7 cellular contexts compared by ENCODE assay signal in the genomic region with DNA sequence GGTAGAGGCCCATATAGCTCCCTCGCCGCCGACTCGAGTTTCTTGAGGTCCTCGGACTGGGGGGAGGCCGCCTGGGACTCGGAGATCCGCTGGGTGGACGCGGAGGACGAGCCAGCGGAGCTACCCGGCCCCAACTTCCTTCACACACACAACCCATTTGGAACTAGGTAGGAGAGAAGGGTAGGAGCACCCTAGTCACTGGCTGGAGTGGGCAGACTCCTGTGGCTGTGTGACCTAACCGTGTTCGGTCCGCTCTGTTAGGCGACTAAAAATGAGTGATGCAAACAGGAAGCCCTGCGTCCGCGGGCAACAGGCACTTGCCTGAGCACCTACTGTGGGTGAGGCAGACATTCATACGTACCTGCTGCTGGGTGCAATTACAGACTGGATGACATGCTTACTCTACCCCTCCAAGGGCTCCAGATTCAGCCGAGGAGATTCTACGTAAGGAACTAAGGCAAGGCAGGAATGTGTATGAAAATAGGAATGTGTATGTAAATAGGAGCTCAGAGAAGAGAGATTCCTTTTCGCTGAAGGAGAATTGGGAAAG. TPM values are rescaled to one million over a fixed set of nuclear protein-coding genes. Genes with fewer than 3 reads are reported as not detected.
A peak's percentile ranks its signal among the peaks of the same experiment; 100 is the strongest.
DNase-seq lines count a peak whose midpoint lies in the region; TF ChIP-seq lines count a peak whose summit lies in the region.

No MANE protein-coding gene starts in this region.

- H3K4me3 Mint-ChIP-seq in dendritic cell treated with granulocyte-macrophage colony-stimulating factor and Interleukin-4, amounts not matched to agents 40 ng/mL and 50 ng/mL, for 4 days: peak overlapping the region; percentile 90

- no peaks in the 10 kb centered on the region for H3K9me3 ChIP-seq in stomach smooth muscle (ENCODE audit: control insufficient read depth in 2 of 2, low read length in 2 of 2)

- H3K4me3 ChIP-seq in LNCaP clone FGC (ENCODE audit: low read depth, low read length) (peak overlapping the region; percentile 93), stomach smooth muscle (ENCODE audit: low read length in 2 of 2) (peak overlapping the region; percentile 90 to 91)

- intact Hi-C loops in dendritic cell treated with granulocyte-macrophage colony-stimulating factor and Interleukin-4, amounts not matched to agents 40 ng/mL and 50 ng/mL, for 4 days (cut with micrococcal nuclease): loop anchor here (10.0 kb wide), 1 partner anchor 431 kb away; a partner anchor contains a TSS

- DNase-seq in GDM1 (lab: John Stamatoyannopoulos, UW): peak; percentile 44
- DNase-seq in LNCaP clone FGC (ENCODE audit: low read depth): no peak
- DNase-seq in mucosa of gallbladder (ENCODE audit: low spot score): peak; percentile 40
- no peak for DNase-seq in GOT3 (lab: John Stamatoyannopoulos, UW)

- no peak for TF ChIP-seq CTCF in LNCaP clone FGC (IDR thresholded peaks at IDR 0.05; ENCODE audit: control insufficient read depth, extremely low read depth, insufficient read depth)
- TF ChIP-seq CTCF in VCaP (conservative IDR thresholded peaks at IDR 0.05): no peak

- no peaks in the 10 kb centered on the region for H3K27me3 Mint-ChIP-seq in dendritic cell treated with granulocyte-macrophage colony-stimulating factor and Interleukin-4, amounts not matched to agents 40 ng/mL and 50 ng/mL, for 4 days

- no peaks in the 10 kb centered on the region for H3K27me3 ChIP-seq in stomach smooth muscle (ENCODE audit: control insufficient read depth in 1 of 2, insufficient read depth in 2 of 2, low read length in 2 of 2)

- H3K36me3 ChIP-seq in stomach smooth muscle (ENCODE audit: control insufficient read depth in 2 of 2, insufficient read depth in 2 of 2, low read length in 2 of 2): no peaks in the 10 kb centered on the region

- peaks cover 30% of the 10 kb centered on the region for H3K4me1 ChIP-seq in stomach smooth muscle (ENCODE audit: control insufficient read depth, insufficient read depth, low read length)

- no peaks in the 10 kb centered on the region for H3K9me3 Mint-ChIP-seq in dendritic cell treated with granulocyte-macrophage colony-stimulating factor and Interleukin-4, amounts not matched to agents 40 ng/mL and 50 ng/mL, for 4 days

- peak overlapping the region; percentile 71 to 90 for H3K9ac ChIP-seq in stomach smooth muscle (ENCODE audit: low read length in 2 of 2)

- H3K27ac Mint-ChIP-seq in dendritic cell treated with granulocyte-macrophage colony-stimulating factor and Interleukin-4, amounts not matched to agents 40 ng/mL and 50 ng/mL, for 4 days: peak overlapping the region; percentile 96

- H3K27ac ChIP-seq in VCaP: peak overlapping the region; percentile 99
- peak overlapping the region; percentile 81 for H3K27ac ChIP-seq in stomach smooth muscle (ENCODE audit: low read length)

- H3K36me3 Mint-ChIP-seq in dendritic cell treated with granulocyte-macrophage colony-stimulating factor and Interleukin-4, amounts not matched to agents 40 ng/mL and 50 ng/mL, for 4 days (ENCODE audit: low read depth): peaks cover 23% of the 10 kb centered on the region

- H3K4me1 Mint-ChIP-seq in dendritic cell treated with granulocyte-macrophage colony-stimulating factor and Interleukin-4, amounts not matched to agents 40 ng/mL and 50 ng/mL, for 4 days (ENCODE audit: low read depth): peaks cover 34% of the 10 kb centered on the region

RNA-seq across cellular contexts. Expression of a gene that starts 4.6 kb away (rescaled TPM):
- 65.5 TPM for total RNA-seq in mucosa of gallbladder

Comparison
In these comparisons a context has a peak if more than half of its experiments do, and no peak if none do; other contexts are left out.
1. DNase-seq: peak in GDM1 (single experiment) and mucosa of gallbladder (single experiment); none in LNCaP clone FGC (single experiment) and GOT3 (single experiment).